11 cellular contexts compared by ENCODE assay signal in genomic region chr6:138372711-138373463, GRCh38. TPM values are rescaled to one million over a fixed set of nuclear protein-coding genes. Genes with fewer than 3 reads are reported as not detected.
A peak's percentile ranks its signal among the peaks of the same experiment; 100 is the strongest.
DNase-seq lines count a peak whose midpoint lies in the region; ATAC-seq and TF ChIP-seq lines count a peak whose summit lies in the region.
"Had no signal": no experiment of that assay in that cellular context is flagged by ENCODE, and none has a peak within 500 bp of the region (broad histone marks: within the 10 kb centered on the region; RNA-seq: fewer than 3 reads in every experiment).

No MANE protein-coding gene starts in this region.

- H3K36me3 Mint-ChIP-seq in activated naive CD4-positive, alpha-beta T cell treated with anti-CD3 and anti-CD28 coated beads, Interleukin-2, amount 50 U/mL, for 72 hours, result no peaks in the 10 kb centered on the region
- H3K36me3 Mint-ChIP-seq in effector memory CD8-positive, alpha-beta T cell (ENCODE audit: insufficient read depth), result no peaks in the 10 kb centered on the region
- no peaks in the 10 kb centered on the region for H3K36me3 Mint-ChIP-seq in type B pancreatic cell
- H3K36me3 Mint-ChIP-seq in activated T-helper 2 cell treated with anti-CD3 and anti-CD28 coated beads, Interferon-gamma antibody, Interleukin-2, Interleukin-4, amounts not matched to agents 10 μg/mL and 5 μg/mL and 100 μg/mL, durations not matched to agents 14 hours and 24 hours and 36 hours (ENCODE audit: low read depth), result no peaks in the 10 kb centered on the region

- DNase-seq in activated naive CD4-positive, alpha-beta T cell treated with anti-CD3 and anti-CD28 coated beads, Interleukin-2, amount 50 U/mL, for 72 hours (ENCODE audit: low spot score in 2 of 2), result no peak
- no peak for DNase-seq in activated naive CD4-positive, alpha-beta T cell (lab: John Stamatoyannopoulos, UW)
- no peak for DNase-seq in OCI-LY7 (ENCODE audit: low spot score)
- DNase-seq in effector memory CD8-positive, alpha-beta T cell, result no peak
- no peak for DNase-seq in type B pancreatic cell (ENCODE audit: extremely low spot score, unreplicated experiment)
- DNase-seq in HK-2 (ENCODE audit: unreplicated experiment), result no peak
- DNase-seq in activated T-helper 2 cell treated with anti-CD3 and anti-CD28 coated beads, Interferon-gamma antibody, Interleukin-2, Interleukin-4, amounts not matched to agents 10 μg/mL and 5 μg/mL and 100 μg/mL, durations not matched to agents 14 hours and 24 hours and 36 hours (ENCODE audit: low spot score), result no peak
- DNase-seq in NCI-H2227 treated with DMSO at 0.1 percent for 48 hours (lab: John Stamatoyannopoulos, UW), result no peak
- DNase-seq: dorsolateral prefrontal cortex had no signal

- BruUV-seq in OCI-LY7 (replicated peaks; lab: Mats Ljungman, UMichigan), result no TSS peak

- TF ChIP-seq CTCF in OCI-LY7 (conservative IDR thresholded peaks at IDR 0.05; ENCODE audit: low read length), result peak; percentile 39
- TF ChIP-seq CTCF in type B pancreatic cell (conservative IDR thresholded peaks at IDR 0.05), result peak; percentile 49

- no peaks in the 10 kb centered on the region for H3K9me2 ChIP-seq in OCI-LY7 (ENCODE audit: insufficient read depth, low read length)

- H2AFZ ChIP-seq in OCI-LY7 (ENCODE audit: low read length), result no peak overlapping the region

- H3K9me3 ChIP-seq in OCI-LY7 (ENCODE audit: low read length), result no peaks in the 10 kb centered on the region

- no peaks in the 10 kb centered on the region for H3K4me1 Mint-ChIP-seq in effector memory CD8-positive, alpha-beta T cell (ENCODE audit: low read depth in 2 of 2)
- H3K4me1 Mint-ChIP-seq in type B pancreatic cell (ENCODE audit: unreplicated experiment), result peaks cover 14% of the 10 kb centered on the region
- peaks cover 2% of the 10 kb centered on the region for H3K4me1 Mint-ChIP-seq in activated T-helper 2 cell treated with anti-CD3 and anti-CD28 coated beads, Interferon-gamma antibody, Interleukin-2, Interleukin-4, amounts not matched to agents 10 μg/mL and 5 μg/mL and 100 μg/mL, durations not matched to agents 14 hours and 24 hours and 36 hours (ENCODE audit: low read depth)

- peak; percentile 28 to 46 for ATAC-seq in activated naive CD4-positive, alpha-beta T cell treated with anti-CD3 and anti-CD28 coated beads, Interleukin-2, amount 50 U/mL, for 72 hours
- ATAC-seq in effector memory CD8-positive, alpha-beta T cell (replicated peaks), result peak; percentile 29

- no peak overlapping the region for H3K4me3 ChIP-seq in OCI-LY7 (ENCODE audit: low read depth, low read length, poor library complexity, severe bottlenecking)
- H3K4me3 ChIP-seq: dorsolateral prefrontal cortex, skin epidermis had no signal

- intact Hi-C loops in OCI-LY7 (cut with micrococcal nuclease; ENCODE audit: unreplicated experiment), result no loop called here
- intact Hi-C loops in activated T-helper 2 cell treated with anti-CD3 and anti-CD28 coated beads, Interferon-gamma antibody, Interleukin-2, Interleukin-4, amounts not matched to agents 10 μg/mL and 5 μg/mL and 100 μg/mL, durations not matched to agents 14 hours and 24 hours and 36 hours (cut with micrococcal nuclease), result no loop called here

- no peaks in the 10 kb centered on the region for H4K20me1 ChIP-seq in OCI-LY7 (ENCODE audit: insufficient read depth, low read length)

- CTCF ChIA-PET in OCI-LY7 (lab: Charles Lee; ENCODE audit: unreplicated experiment), result no interaction called here

- H3K27ac ChIP-seq in OCI-LY7 (ENCODE audit: low read depth, low read length, poor library complexity, severe bottlenecking), result no peak overlapping the region
- H3K27ac ChIP-seq: dorsolateral prefrontal cortex, skin epidermis, VCaP had no signal

- no peaks in the 10 kb centered on the region for H3K36me3 ChIP-seq in OCI-LY7 (ENCODE audit: insufficient read depth, low read length)

- no peak overlapping the region for H3K27ac Mint-ChIP-seq in activated naive CD4-positive, alpha-beta T cell treated with anti-CD3 and anti-CD28 coated beads, Interleukin-2, amount 50 U/mL, for 72 hours
- H3K27ac Mint-ChIP-seq in effector memory CD8-positive, alpha-beta T cell, result no peak overlapping the region
- H3K27ac Mint-ChIP-seq in type B pancreatic cell, result no peak overlapping the region
- no peak overlapping the region for H3K27ac Mint-ChIP-seq in activated T-helper 2 cell treated with anti-CD3 and anti-CD28 coated beads, Interferon-gamma antibody, Interleukin-2, Interleukin-4, amounts not matched to agents 10 μg/mL and 5 μg/mL and 100 μg/mL, durations not matched to agents 14 hours and 24 hours and 36 hours

- no peak overlapping the region for H3K4me2 ChIP-seq in OCI-LY7 (ENCODE audit: low read length)

- H3K9me3 Mint-ChIP-seq in activated naive CD4-positive, alpha-beta T cell treated with anti-CD3 and anti-CD28 coated beads, Interleukin-2, amount 50 U/mL, for 72 hours, result no peaks in the 10 kb centered on the region
- H3K9me3 Mint-ChIP-seq in effector memory CD8-positive, alpha-beta T cell, result no peaks in the 10 kb centered on the region
- H3K9me3 Mint-ChIP-seq in type B pancreatic cell, result no peaks in the 10 kb centered on the region
- H3K9me3 Mint-ChIP-seq in activated T-helper 2 cell treated with anti-CD3 and anti-CD28 coated beads, Interferon-gamma antibody, Interleukin-2, Interleukin-4, amounts not matched to agents 10 μg/mL and 5 μg/mL and 100 μg/mL, durations not matched to agents 14 hours and 24 hours and 36 hours, result peaks cover 2% of the 10 kb centered on the region

- peaks cover 0 to 12% of the 10 kb centered on the region in 2 donors for H3K27me3 Mint-ChIP-seq in effector memory CD8-positive, alpha-beta T cell
- no peaks in the 10 kb centered on the region for H3K27me3 Mint-ChIP-seq in type B pancreatic cell
- peaks cover 22% of the 10 kb centered on the region for H3K27me3 Mint-ChIP-seq in activated T-helper 2 cell treated with anti-CD3 and anti-CD28 coated beads, Interferon-gamma antibody, Interleukin-2, Interleukin-4, amounts not matched to agents 10 μg/mL and 5 μg/mL and 100 μg/mL, durations not matched to agents 14 hours and 24 hours and 36 hours (ENCODE audit: low read depth)

- H3K79me2 ChIP-seq in OCI-LY7 (ENCODE audit: insufficient read depth, low read depth, low read length), result no peaks in the 10 kb centered on the region

- no peaks in the 10 kb centered on the region for H3K4me1 ChIP-seq in OCI-LY7 (ENCODE audit: insufficient read depth, low read length, poor library complexity, severe bottlenecking)

- POLR2A ChIA-PET in OCI-LY7 (lab: Charles Lee), result no interaction called here

- H3K4me3 Mint-ChIP-seq in effector memory CD8-positive, alpha-beta T cell, result no peak overlapping the region
- no peak overlapping the region for H3K4me3 Mint-ChIP-seq in type B pancreatic cell
- H3K4me3 Mint-ChIP-seq in activated T-helper 2 cell treated with anti-CD3 and anti-CD28 coated beads, Interferon-gamma antibody, Interleukin-2, Interleukin-4, amounts not matched to agents 10 μg/mL and 5 μg/mL and 100 μg/mL, durations not matched to agents 14 hours and 24 hours and 36 hours (ENCODE audit: low read depth), result no peak overlapping the region

RNA-seq across cellular contexts. Expression of gene SMIM28, which starts 4.8 kb away (rescaled TPM):
- not detected for total RNA-seq in activated naive CD4-positive, alpha-beta T cell treated with anti-CD3 and anti-CD28 coated beads, Interleukin-2, amount 50 U/mL, for 72 hours
- not detected in 2 replicates for total RNA-seq in OCI-LY7 (2014; rRNA removed; shearing (Covaris generic))
- total RNA-seq in OCI-LY7 (2022), result not detected in 2 replicates
- not detected in 2 replicates for total RNA-seq in type B pancreatic cell (ENCODE audit: low replicate concordance)
- total RNA-seq in activated T-helper 2 cell treated with anti-CD3 and anti-CD28 coated beads, Interferon-gamma antibody, Interleukin-2, Interleukin-4, amounts not matched to agents 10 μg/mL and 5 μg/mL and 100 μg/mL, durations not matched to agents 14 hours and 24 hours and 36 hours, result not detected in 2 replicates
- total RNA-seq: dorsolateral prefrontal cortex had no signal

RNA-seq across cellular contexts. Expression of gene HEBP2, which starts 31.1 kb away (rescaled TPM):
- total RNA-seq in activated naive CD4-positive, alpha-beta T cell treated with anti-CD3 and anti-CD28 coated beads, Interleukin-2, amount 50 U/mL, for 72 hours, result 10 to 100 TPM; 30.9 to 34.0 TPM
- 14.0 and 25.0 TPM in 2 replicates for total RNA-seq in OCI-LY7 (2014; rRNA removed; shearing (Covaris generic))
- total RNA-seq in OCI-LY7 (2022) (36.2 and 38.4 TPM in 2 replicates), type B pancreatic cell (ENCODE audit: low replicate concordance) (68.9 and 112 TPM in 2 replicates)
- 17.2 and 20.0 TPM in 2 replicates for total RNA-seq in activated T-helper 2 cell treated with anti-CD3 and anti-CD28 coated beads, Interferon-gamma antibody, Interleukin-2, Interleukin-4, amounts not matched to agents 10 μg/mL and 5 μg/mL and 100 μg/mL, durations not matched to agents 14 hours and 24 hours and 36 hours
